Comparison of ENCODE assay signal across 26 cellular contexts in genomic region chr6:34025112-34025807, GRCh38.
A peak's percentile ranks its signal among the peaks of the same experiment; 100 is the strongest.
DNase-seq lines count a peak whose midpoint lies in the region; ATAC-seq, FAIRE-seq and TF ChIP-seq lines count a peak whose summit lies in the region.
"Had no signal": no experiment of that assay in that cellular context is flagged by ENCODE, and none has a peak within 500 bp of the region (broad histone marks: within the 10 kb centered on the region; RNA-seq: fewer than 3 reads in every experiment).

No MANE protein-coding gene starts in this region.

- H3K27me3 ChIP-seq in HepG2 (ENCODE audit: control insufficient read depth in 1 of 2, insufficient read depth in 2 of 2, low read length in 2 of 2) (peaks cover 16 to 75% of the 10 kb centered on the region in 2 experiments; a peak in 4 of 5 replicates), right lobe of liver (no peaks in the 10 kb centered on the region), tibial artery (peaks cover 0 to 61% of the 10 kb centered on the region in 2 donors)
- H3K27me3 ChIP-seq: colonic mucosa, neural progenitor cell, testis had no signal

- TF ChIP-seq POLR2A in HepG2 (IDR thresholded peaks at IDR 0.05; ENCODE audit: insufficient read depth in 1 of 2, low read depth in 2 of 2, low read length in 2 of 2) = no peak
- TF ChIP-seq POLR2A in right lobe of liver (IDR thresholded peaks at IDR 0.05) = no peak

- no peak for DNase-seq in HepG2 (ENCODE audit: low spot score)
- DNase-seq in right lobe of liver = no peak
- peak; percentile 52 for DNase-seq in NCI-H146 (lab: John Stamatoyannopoulos, UW)
- DNase-seq in choroid plexus epithelial cell (ENCODE audit: low read depth) = peak; percentile 28
- no peak for DNase-seq in hypothalamus (lab: John Stamatoyannopoulos, UW)
- no peak for DNase-seq in tibial artery
- DNase-seq: activated CD4-positive, alpha-beta T cell treated with anti-CD3 and anti-CD28 coated beads for 48 hours; activated effector memory CD4-positive, alpha-beta T cell treated with Interleukin-2 at 50 U/mL for 16 hours; C1 segment of cervical spinal cord; colonic mucosa; DMS79; effector CD4-positive, alpha-beta T cell; NCI-H1048; NCI-H2029; NCI-H2227 treated with DMSO at 0.1 percent for 48 hours; NCI-H748 treated with DMSO at 0.1 percent for 48 hours; SIG-M5; SW 1271; testis had no signal

- H4K20me1 ChIP-seq in HepG2 (ENCODE audit: insufficient read depth, low read length) = peaks cover 2% of the 10 kb centered on the region; the same call in 1 of the 2 replicates

- H3K9ac ChIP-seq in HepG2 (ENCODE audit: insufficient read depth, low read depth, low read length) = no peak overlapping the region
- H3K9ac ChIP-seq: neural progenitor cell, parathyroid adenoma had no signal

- intact Hi-C loops in HepG2 (cut with micrococcal nuclease; ENCODE audit: unreplicated experiment) = no loop called here
- intact Hi-C loops in right lobe of liver (cut with DNase I) = loop anchor here (5.0 to 10.0 kb wide), 2 partner anchors 170 to 253 kb away; no protein-coding TSS in a partner anchor
- intact Hi-C loops in tibial artery (cut with DNase I; ENCODE audit: low total_unique reads) = loop anchor here (10.0 kb wide), 1 partner anchor 260 kb away; no protein-coding TSS in a partner anchor

- no peaks in the 10 kb centered on the region for H3K4me1 ChIP-seq in HepG2 (ENCODE audit: insufficient read depth, low read length)
- no peaks in the 10 kb centered on the region for H3K4me1 ChIP-seq in right lobe of liver
- no peaks in the 10 kb centered on the region for H3K4me1 ChIP-seq in tibial artery
- H3K4me1 ChIP-seq: colonic mucosa, parathyroid adenoma, testis had no signal

- H3K27ac ChIP-seq in HepG2 (ENCODE audit: extremely low read length, insufficient read depth, low read length) (no peak overlapping the region), right lobe of liver (no peak overlapping the region), tibial artery (no peak overlapping the region)
- H3K27ac ChIP-seq: colonic mucosa, epithelial cell of prostate, neural progenitor cell, parathyroid adenoma, testis had no signal

- H3K36me3 ChIP-seq in HepG2 (replicated peaks in 1 of 2; ENCODE audit: control insufficient read depth in 1 of 2, insufficient read depth in 2 of 2, low read length in 2 of 2) (no peaks in the 10 kb centered on the region), right lobe of liver (no peaks in the 10 kb centered on the region), tibial artery (no peaks in the 10 kb centered on the region)
- H3K36me3 ChIP-seq: colonic mucosa, neural progenitor cell had no signal

- no peak for TF ChIP-seq RAD21 in HepG2 (CRISPR knock-in tag; IDR thresholded peaks at IDR 0.05)

- in situ Hi-C loops in HepG2 (cut with HindIII; ENCODE audit: extremely low pct_ligation_motif_present, low pct_unique_long_range_greater_than_20kb) = loop anchor here (5.0 kb wide), 1 partner anchor 58 kb away; no protein-coding TSS in a partner anchor

- WGBS in HepG2 (ENCODE audit: low lambda C conversion rate) = 43% methylated on average over 8 of the region's 8 CpGs
- 65% methylated on average over 3 of the region's 8 CpGs for WGBS in right lobe of liver (ENCODE audit: insufficient coverage, low coverage, low lambda C conversion rate, missing lambda C conversion rate)

- no peaks in the 10 kb centered on the region for H3K79me2 ChIP-seq in HepG2 (ENCODE audit: insufficient read depth, low read length)
- H3K79me2 ChIP-seq: parathyroid adenoma had no signal

- CTCF ChIA-PET in HepG2 (lab: Yijun Ruan, JAX; ENCODE audit: low intra/inter-chr PET ratio, low total read pairs) = interaction anchor here (3.7 kb wide), 1 partner anchor 57 kb away, joined by 32 read pairs; no protein-coding TSS in a partner anchor

- no TSS peak for BruUV-seq in HepG2 (replicated peaks; lab: Mats Ljungman, UMichigan)

- no peak overlapping the region for H3K4me2 ChIP-seq in HepG2 (ENCODE audit: low read depth, low read length)
- H3K4me2 ChIP-seq: neural progenitor cell, smooth muscle cell had no signal

- no peak overlapping the region for H2AFZ ChIP-seq in HepG2 (ENCODE audit: low read length)
- H2AFZ ChIP-seq: neural progenitor cell, parathyroid adenoma had no signal

- TF ChIP-seq CTCF in HepG2 (CRISPR knock-in tag; IDR thresholded peaks at IDR 0.05) (no peak), right lobe of liver (IDR thresholded peaks at IDR 0.05) (no peak), choroid plexus epithelial cell (conservative IDR thresholded peaks at IDR 0.05; ENCODE audit: low read depth, low read length) (peak; percentile 24), tibial artery (IDR thresholded peaks at IDR 0.05) (no peak)

- TF ChIP-seq EP300 in HepG2 (IDR thresholded peaks at IDR 0.05; ENCODE audit: low read depth in 2 of 2, low read length in 2 of 2) = no peak
- TF ChIP-seq EP300 in HepG2 (CRISPR knock-in tag; IDR thresholded peaks at IDR 0.05; ENCODE audit: borderline replicate concordance) = no peak

- ATAC-seq in HepG2 (no peak), right lobe of liver (no peak), GM19324 (IDR thresholded peaks at IDR 0.05; ENCODE audit: low FRiP score, unreplicated experiment) (no peak)
- ATAC-seq: left lobe of liver had no signal

- POLR2A ChIA-PET in HepG2 (lab: Yijun Ruan, JAX) = no interaction called here

- no peak overlapping the region for H3K4me3 ChIP-seq in HepG2 (replicated peaks in 1 of 3; ENCODE audit: insufficient read depth in 1 of 3, low read depth in 2 of 3, low read length in 3 of 3)
- no peak overlapping the region for H3K4me3 ChIP-seq in right lobe of liver
- H3K4me3 ChIP-seq in choroid plexus epithelial cell (ENCODE audit: low read depth, low read length) = no peak overlapping the region
- no peak overlapping the region for H3K4me3 ChIP-seq in tibial artery
- H3K4me3 ChIP-seq: colonic mucosa, neural progenitor cell, smooth muscle cell, testis had no signal

- FAIRE-seq in HepG2 (lab: Jason Lieb, UNC) = no peak
- FAIRE-seq: urothelium cell line had no signal

- H3K9me3 ChIP-seq in HepG2 (ENCODE audit: low read length) = no peaks in the 10 kb centered on the region
- H3K9me3 ChIP-seq in right lobe of liver = no peaks in the 10 kb centered on the region
- no peaks in the 10 kb centered on the region for H3K9me3 ChIP-seq in tibial artery
- H3K9me3 ChIP-seq: colonic mucosa, testis had no signal

TF ChIP-seq in HepG2, 621 proteins besides CTCF, POLR2A, EP300 and RAD21:
- TF ChIP-seq ZNF335 (CRISPR knock-in tag; IDR thresholded peaks at IDR 0.05) (no peak), SMAD1 (CRISPR knock-in tag; IDR thresholded peaks at IDR 0.05; ENCODE audit: borderline replicate concordance, low read depth) (no peak), ZNF629 (CRISPR knock-in tag; conservative IDR thresholded peaks at IDR 0.05) (peak; percentile 50), TOE1 (CRISPR knock-in tag; IDR thresholded peaks at IDR 0.05) (no peak)

Comparison
In these comparisons a context has a peak if more than half of its experiments do, and no peak if none do; other contexts are left out.
1. DNase-seq: peak in NCI-H146 (single experiment) and choroid plexus epithelial cell (single experiment); none in HepG2 (single experiment), right lobe of liver (0 of 3), hypothalamus (0 of 51) and tibial artery (0 of 2).